In the genomic region with DNA sequence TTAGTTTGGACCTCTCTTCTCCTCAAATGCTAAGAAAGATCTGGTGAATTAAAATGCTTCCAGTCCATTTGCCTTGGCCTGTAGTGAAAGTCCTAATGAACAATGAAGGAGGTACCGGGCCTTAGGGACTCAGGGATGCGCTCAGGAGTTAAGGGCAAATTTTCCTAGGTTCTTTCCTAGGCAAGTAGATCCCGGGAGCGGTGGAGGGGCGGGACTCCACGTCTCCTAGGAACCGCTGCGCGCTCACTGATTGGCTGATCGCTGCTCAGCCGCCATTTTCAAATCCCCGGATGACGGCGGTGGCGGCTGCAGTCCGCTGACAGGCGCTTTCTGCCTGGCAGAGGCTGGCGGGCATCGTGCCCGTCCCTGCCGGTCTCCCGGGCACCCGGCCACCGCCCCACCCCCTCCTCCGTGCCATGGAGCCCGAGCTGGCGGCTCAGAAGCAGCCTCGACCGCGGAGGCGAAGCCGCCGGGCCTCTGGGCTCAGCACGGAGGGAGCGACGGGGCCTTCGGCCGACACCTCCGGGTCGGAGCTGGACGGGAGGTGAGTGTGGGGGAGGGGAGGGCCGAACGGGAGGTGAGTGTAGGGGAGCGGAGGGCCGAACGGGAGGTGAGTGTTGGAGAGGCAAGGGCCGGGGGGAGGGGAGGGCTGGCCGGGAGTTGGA, we compare ENCODE assay signal across 8 cellular contexts. TPM values are rescaled to one million over a fixed set of nuclear protein-coding genes. Genes with fewer than 3 reads are reported as not detected.
A peak's percentile ranks its signal among the peaks of the same experiment; 100 is the strongest.
DNase-seq lines count a peak whose midpoint lies in the region; ATAC-seq and TF ChIP-seq lines count a peak whose summit lies in the region.

NET1 (plus strand) TSS at position 281 of the 665 bp plus-strand sequence; CDS start at position 417, 136 bp downstream.

- TF ChIP-seq CTCF in WERI-Rb-1 (IDR thresholded peaks at IDR 0.05; ENCODE audit: low read depth, low read length) (no peak), cardiac fibroblast (IDR thresholded peaks at IDR 0.05; ENCODE audit: low read depth, low read length) (no peak)

- H3K4me3 ChIP-seq in WERI-Rb-1 (ENCODE audit: low read depth, low read length) (peak within 1 kb of the TSS; percentile 84), cardiac fibroblast (replicated peaks in 1 of 2; ENCODE audit: low read depth in 2 of 2, low read length in 2 of 2) (peak within 1 kb of the TSS; percentile 76 to 82)

- H3K9me3 ChIP-seq in WERI-Rb-1 (ENCODE audit: severe bottlenecking) = no peaks in the 10 kb centered on the region

- H3K27me3 Mint-ChIP-seq in immature natural killer cell (ENCODE audit: low read depth in 3 of 3) = peaks cover 0 to 15% (median 6%) of the 10 kb centered on the region in 3 donors

- peaks cover 0 to 2% (median 0%) of the 10 kb centered on the region in 6 donors for H3K9me3 Mint-ChIP-seq in immature natural killer cell

- H3K4me3 Mint-ChIP-seq in immature natural killer cell = peak within 1 kb of the TSS in 4 of 5 donors; percentile 83 to 93 (median 90)

- in situ Hi-C loops in ACHN (cut with HindIII; ENCODE audit: low pct_ligation_motif_present, low pct_unique_long_range_greater_than_20kb, low sequenced_read_pairs) = no loop called here

- H3K4me1 Mint-ChIP-seq in immature natural killer cell = peaks cover 4 to 5% of the 10 kb centered on the region in 2 donors

- no peaks in the 10 kb centered on the region for H3K36me3 ChIP-seq in WERI-Rb-1

- H3K36me3 Mint-ChIP-seq in immature natural killer cell = peaks cover 0 to 2% (median 0%) of the 10 kb centered on the region in 3 donors

- H3K27ac ChIP-seq in WERI-Rb-1 = peak within 1 kb of the TSS; percentile 82

- H3K27ac Mint-ChIP-seq in immature natural killer cell = peak within 1 kb of the TSS in 3 of 6 donors; percentile 35 to 53 (median 42)

- peak; percentile 97 for ATAC-seq in GM18861 (IDR thresholded peaks at IDR 0.05; ENCODE audit: unreplicated experiment)
- ATAC-seq in HG03095 (IDR thresholded peaks at IDR 0.05; ENCODE audit: unreplicated experiment) = peak; percentile 94

- DNase-seq in ACHN (peak; percentile 88), NCI-H2171 (lab: John Stamatoyannopoulos, UW) (peak; percentile 75), WERI-Rb-1 (peak; percentile 80), cardiac fibroblast (ENCODE audit: low read depth in 2 of 2) (peak; percentile 91), immature natural killer cell (peak; percentile 62 to 72 (median 71)), smooth muscle cell of the brain vasculature (ENCODE audit: low read depth, low spot score) (peak; percentile 65)

- no peaks in the 10 kb centered on the region for H3K27me3 ChIP-seq in WERI-Rb-1 (ENCODE audit: insufficient read depth, low read depth, severe bottlenecking)

RNA-seq across cellular contexts. Expression of gene NET1, which starts in this region (rescaled TPM):
- 1 to 10 TPM; 1.5 to 2.3 (median 2.3) TPM for polyA plus RNA-seq in immature natural killer cell

Comparison
In these comparisons a context has a peak if more than half of its experiments do, and no peak if none do; other contexts are left out.
1. Peak in every context shown above with its lines: DNase-seq, ATAC-seq, H3K4me3 ChIP-seq and H3K27ac ChIP-seq.